Comparison of ENCODE assay signal across 8 cellular contexts in genomic region chrX:132489256-132490085, GRCh38. TPM values are rescaled to one million over a fixed set of nuclear protein-coding genes. Genes with fewer than 3 reads are reported as not detected.
DNase-seq lines count a peak whose midpoint lies in the region; ATAC-seq and TF ChIP-seq lines count a peak whose summit lies in the region.

No MANE protein-coding gene starts in this region.

- ATAC-seq in HG03175 (IDR thresholded peaks at IDR 0.05; ENCODE audit: unreplicated experiment), result peak; percentile 65

- H3K27me3 ChIP-seq in BJ (ENCODE audit: control insufficient read depth, insufficient read depth, low read length) (peaks cover 2% of the 10 kb centered on the region), suprapubic skin (no peaks in the 10 kb centered on the region)

- no peak for DNase-seq in BJ (ENCODE audit: low read depth)
- peak; percentile 68 for DNase-seq in NCI-H774 (lab: John Stamatoyannopoulos, UW)
- DNase-seq in activated T-cell treated with anti-CD3 and anti-CD28 coated beads, Interleukin-2, amount 50 U/mL, for 1 hour, result peak; percentile 60
- peak; percentile 59 for DNase-seq in fibroblast of gingiva (ENCODE audit: low read depth)
- peak; percentile 49 for DNase-seq in myocyte (ENCODE audit: low read depth)
- DNase-seq in suprapubic skin (ENCODE audit: low spot score in 2 of 2), result peak in 1 of 2 donors; percentile 78

- peaks cover 5% of the 10 kb centered on the region for H3K4me1 ChIP-seq in suprapubic skin

- WGBS in suprapubic skin, result 33% methylated on average over 42 of the region's 106 CpGs

- TF ChIP-seq POLR2A in GM19193 (IDR thresholded peaks at IDR 0.05; ENCODE audit: extremely low read depth, insufficient read depth, insufficient read length) (peak; percentile 58), suprapubic skin (IDR thresholded peaks at IDR 0.05) (no peak)

- POLR2A ChIA-PET in BJ (lab: Charles Lee), result no interaction called here

- TF ChIP-seq EP300 in suprapubic skin (IDR thresholded peaks at IDR 0.05), result no peak

- H3K27ac ChIP-seq in suprapubic skin, result peak overlapping the region; percentile 94

- H3K4me3 ChIP-seq in BJ (ENCODE audit: low read depth, low read length) (peak overlapping the region; percentile 44), suprapubic skin (peak overlapping the region; percentile 62)

- no peaks in the 10 kb centered on the region for H3K36me3 ChIP-seq in BJ (ENCODE audit: control insufficient read depth, insufficient read depth, low read length)
- no peaks in the 10 kb centered on the region for H3K36me3 ChIP-seq in suprapubic skin

- no peak for TF ChIP-seq CTCF in BJ (IDR thresholded peaks at IDR 0.05; ENCODE audit: insufficient read depth, low read depth, low read length)
- TF ChIP-seq CTCF in suprapubic skin (IDR thresholded peaks at IDR 0.05), result no peak

- H3K9me3 ChIP-seq in suprapubic skin, result no peaks in the 10 kb centered on the region

- CTCF ChIA-PET in BJ (lab: Yijun Ruan, JAX), result no interaction called here

RNA-seq across cellular contexts. Expression of gene MBNL3, which starts 0.6 kb away (rescaled TPM):
- 1.0 and 1.3 TPM in 2 replicates for polyA plus RNA-seq in BJ (2011; rRNA removed)
- 1.7 and 3.4 TPM in 2 replicates for polyA minus RNA-seq in BJ (2011; rRNA and poly(A)+ RNA removed)
- 0.68 and 0.86 TPM in 2 replicates for total RNA-seq in myocyte
- polyA plus RNA-seq in myocyte (2012), result 0.04 TPM
- total RNA-seq in suprapubic skin, result 10 to 100 TPM; 30.6 to 41.3 (median 37.2) TPM

Comparison
In these comparisons a context has a peak if more than half of its experiments do, and no peak if none do; other contexts are left out.
1. RNA of gene MBNL3, which starts 0.6 kb away (total RNA-seq): 30.6 to 41.3 TPM in suprapubic skin; 0.68 to 0.86 TPM in myocyte; every median in the first group is over 10 times any median in the second.